13 cellular contexts compared by ENCODE assay signal in the genomic region with DNA sequence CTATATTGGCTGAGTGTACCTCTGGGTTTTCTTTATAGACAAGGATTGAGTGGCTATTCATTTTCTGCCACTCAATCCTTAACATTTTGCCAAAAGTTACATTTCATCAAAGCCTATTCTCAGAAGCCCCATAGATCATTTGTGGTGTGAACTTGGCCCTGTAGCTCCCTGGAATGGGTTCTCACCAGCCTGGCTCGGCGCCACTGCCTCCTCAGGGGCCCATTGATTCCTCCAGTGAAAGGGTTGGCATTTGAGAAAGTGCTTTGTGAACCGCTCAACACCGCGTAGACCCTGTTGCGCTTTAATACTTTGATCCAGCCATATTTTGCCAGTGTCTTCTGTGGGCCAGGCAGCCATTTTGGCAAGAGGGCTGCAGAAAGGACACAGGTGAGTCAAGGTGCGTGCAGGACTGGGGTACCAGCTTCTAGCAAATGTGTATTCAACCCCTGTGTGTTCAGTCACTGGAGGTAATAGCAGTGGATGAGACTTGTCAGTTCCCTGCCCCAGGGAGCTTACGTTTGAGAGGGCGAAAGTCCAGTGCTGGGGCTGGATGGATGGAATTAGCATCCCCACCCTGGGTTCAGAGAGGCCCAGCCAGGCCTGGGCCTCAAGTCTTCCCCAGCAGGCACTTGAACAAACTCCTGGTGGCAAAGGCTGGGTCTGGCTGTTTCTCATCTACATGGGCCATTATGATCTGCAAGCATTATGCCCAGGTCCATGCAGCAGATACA. TPM values are rescaled to one million over a fixed set of nuclear protein-coding genes. Genes with fewer than 3 reads are reported as not detected.
DNase-seq lines count a peak whose midpoint lies in the region; ATAC-seq and TF ChIP-seq lines count a peak whose summit lies in the region.
"Had no signal": no experiment of that assay in that cellular context is flagged by ENCODE, and none has a peak within 500 bp of the region (broad histone marks: within the 10 kb centered on the region; RNA-seq: fewer than 3 reads in every experiment).

No MANE protein-coding gene starts in this region.

- peak overlapping the region; percentile 4 to 45 for H3K4me3 Mint-ChIP-seq in activated T-cell treated with anti-CD3 and anti-CD28 coated beads, Interleukin-2, amount 50 U/mL, for 72 hours
- no peak overlapping the region for H3K4me3 Mint-ChIP-seq in activated CD8-positive, alpha-beta T cell treated with anti-CD3 and anti-CD28 coated beads, Interleukin-2, amount 10 ng/mL, durations not matched to agents 7 days and 5 days
- H3K4me3 Mint-ChIP-seq in stimulated activated naive B cell treated with anti-CD40 and anti-IgM and Interleukin-4, amounts not matched to agents 10 μg/mL and 1 μg/mL and 100 μg/mL, for 72 hours: peak overlapping the region; percentile 66 to 79
- H3K4me3 Mint-ChIP-seq: type B pancreatic cell had no signal

- H3K36me3 Mint-ChIP-seq in activated T-cell treated with anti-CD3 and anti-CD28 coated beads, Interleukin-2, amount 50 U/mL, for 72 hours (ENCODE audit: insufficient read depth in 2 of 2): peaks cover 10 to 23% of the 10 kb centered on the region in 2 donors
- peaks cover 60% of the 10 kb centered on the region for H3K36me3 Mint-ChIP-seq in activated CD8-positive, alpha-beta T cell treated with anti-CD3 and anti-CD28 coated beads, Interleukin-2, amount 10 ng/mL, durations not matched to agents 7 days and 5 days (ENCODE audit: low read depth)
- H3K36me3 Mint-ChIP-seq in stimulated activated naive B cell treated with anti-CD40 and anti-IgM and Interleukin-4, amounts not matched to agents 10 μg/mL and 1 μg/mL and 100 μg/mL, for 72 hours: peaks cover 58 to 77% of the 10 kb centered on the region in 2 donors

- no peak overlapping the region for H3K4me3 ChIP-seq in tibial artery
- H3K4me3 ChIP-seq: left lung had no signal

- ATAC-seq in activated T-cell treated with anti-CD3 and anti-CD28 coated beads, Interleukin-2, amount 50 U/mL, for 72 hours (replicated peaks in 1 of 2): no peak
- ATAC-seq in activated CD8-positive, alpha-beta T cell treated with anti-CD3 and anti-CD28 coated beads, Interleukin-2, amount 10 ng/mL, durations not matched to agents 7 days and 5 days: no peak
- ATAC-seq in left colon (peak; percentile 14), GM21381 (IDR thresholded peaks at IDR 0.05; ENCODE audit: unreplicated experiment) (no peak)
- no peak for ATAC-seq in stimulated activated naive B cell treated with anti-CD40 and anti-IgM and Interleukin-4, amounts not matched to agents 10 μg/mL and 1 μg/mL and 100 μg/mL, for 72 hours (replicated peaks)
- ATAC-seq: foreskin keratinocyte, left lung had no signal

- intact Hi-C loops in left colon (cut with DNase I, micrococcal nuclease) (loop anchor here (10.0 kb wide), 2 partner anchors 61 to 71 kb away; no protein-coding TSS in a partner anchor), tibial artery (cut with DNase I; ENCODE audit: low total_unique reads) (loop anchor here (10.0 kb wide), 1 partner anchor 69 kb away; the partner anchor contains the start of gene FAM32A)

- no peak for TF ChIP-seq CTCF in tibial artery (IDR thresholded peaks at IDR 0.05)

- CTCF ChIA-PET in activated CD8-positive, alpha-beta T cell treated with anti-CD3 and anti-CD28 coated beads, Interleukin-2, amount 10 ng/mL, durations not matched to agents 7 days and 5 days (lab: Charles Lee): interaction anchor here (0.6 to 1.8 kb wide), 5 partner anchors 29 to 303 kb away, joined by 3 to 5 read pairs (median 3); partner anchors contain the start of gene FAM32A

- H3K4me1 ChIP-seq in tibial artery: peaks cover 0 to 47% (median 31%) of the 10 kb centered on the region in 4 donors
- H3K4me1 ChIP-seq: foreskin keratinocyte had no signal

- no peaks in the 10 kb centered on the region for H3K9me3 ChIP-seq in tibial artery
- H3K9me3 ChIP-seq: left lung had no signal

- no peaks in the 10 kb centered on the region for H3K9me3 Mint-ChIP-seq in activated T-cell treated with anti-CD3 and anti-CD28 coated beads, Interleukin-2, amount 50 U/mL, for 72 hours
- no peaks in the 10 kb centered on the region for H3K9me3 Mint-ChIP-seq in activated CD8-positive, alpha-beta T cell treated with anti-CD3 and anti-CD28 coated beads, Interleukin-2, amount 10 ng/mL, durations not matched to agents 7 days and 5 days (ENCODE audit: insufficient read depth)
- no peaks in the 10 kb centered on the region for H3K9me3 Mint-ChIP-seq in stimulated activated naive B cell treated with anti-CD40 and anti-IgM and Interleukin-4, amounts not matched to agents 10 μg/mL and 1 μg/mL and 100 μg/mL, for 72 hours
- H3K9me3 Mint-ChIP-seq: type B pancreatic cell had no signal

- no peak overlapping the region for H3K27ac ChIP-seq in tibial artery
- H3K27ac ChIP-seq: foreskin keratinocyte had no signal

- H3K27me3 Mint-ChIP-seq in activated T-cell treated with anti-CD3 and anti-CD28 coated beads, Interleukin-2, amount 50 U/mL, for 72 hours (ENCODE audit: low read depth): no peaks in the 10 kb centered on the region
- H3K27me3 Mint-ChIP-seq in activated CD8-positive, alpha-beta T cell treated with anti-CD3 and anti-CD28 coated beads, Interleukin-2, amount 10 ng/mL, durations not matched to agents 7 days and 5 days (ENCODE audit: low read depth): no peaks in the 10 kb centered on the region
- no peaks in the 10 kb centered on the region for H3K27me3 Mint-ChIP-seq in stimulated activated naive B cell treated with anti-CD40 and anti-IgM and Interleukin-4, amounts not matched to agents 10 μg/mL and 1 μg/mL and 100 μg/mL, for 72 hours
- H3K27me3 Mint-ChIP-seq: type B pancreatic cell had no signal

- no peak for DNase-seq in activated T-cell treated with anti-CD3 and anti-CD28 coated beads, Interleukin-2, amount 50 U/mL, for 72 hours
- DNase-seq in activated T-cell treated with anti-CD3 and anti-CD28 coated beads, Interleukin-2, amount 50 U/mL, for 1 hour: no peak
- DNase-seq in activated CD8-positive, alpha-beta T cell treated with anti-CD3 and anti-CD28 coated beads, Interleukin-2, amount 10 ng/mL, durations not matched to agents 7 days and 5 days: no peak
- no peak for DNase-seq in left colon
- no peak for DNase-seq in stimulated activated naive B cell treated with anti-CD40 and anti-IgM and Interleukin-4, amounts not matched to agents 10 μg/mL and 1 μg/mL and 100 μg/mL, for 72 hours
- DNase-seq in DMS114 treated with DMSO at 0.1 percent for 48 hours (lab: John Stamatoyannopoulos, UW; ENCODE audit: unreplicated experiment): no peak
- no peak for DNase-seq in tibial artery
- DNase-seq: foreskin keratinocyte, NCI-H1105 treated with DMSO at 0.1 percent for 48 hours had no signal

- peak overlapping the region; percentile 55 for H3K27ac Mint-ChIP-seq in activated T-cell treated with anti-CD3 and anti-CD28 coated beads, Interleukin-2, amount 50 U/mL, for 72 hours
- H3K27ac Mint-ChIP-seq in activated CD8-positive, alpha-beta T cell treated with anti-CD3 and anti-CD28 coated beads, Interleukin-2, amount 10 ng/mL, durations not matched to agents 7 days and 5 days: peak overlapping the region; percentile 79
- peak overlapping the region; percentile 99 for H3K27ac Mint-ChIP-seq in stimulated activated naive B cell treated with anti-CD40 and anti-IgM and Interleukin-4, amounts not matched to agents 10 μg/mL and 1 μg/mL and 100 μg/mL, for 72 hours
- H3K27ac Mint-ChIP-seq: type B pancreatic cell had no signal

- POLR2A ChIA-PET in activated CD8-positive, alpha-beta T cell treated with anti-CD3 and anti-CD28 coated beads, Interleukin-2, amount 10 ng/mL, durations not matched to agents 7 days and 5 days (lab: Charles Lee): interaction anchor here (1.0 to 3.0 kb wide), 4 partner anchors 28 to 45 kb away, joined by 4 to 10 read pairs (median 4); partner anchors contain the start of gene HSH2D

- no peaks in the 10 kb centered on the region for H3K27me3 ChIP-seq in tibial artery
- H3K27me3 ChIP-seq: foreskin keratinocyte, left lung had no signal

- H3K36me3 ChIP-seq in tibial artery: peaks cover 22 to 33% (median 29%) of the 10 kb centered on the region in 3 donors

- H3K4me1 Mint-ChIP-seq in activated T-cell treated with anti-CD3 and anti-CD28 coated beads, Interleukin-2, amount 50 U/mL, for 72 hours (ENCODE audit: low read depth): peaks cover 85% of the 10 kb centered on the region
- peaks cover 77% of the 10 kb centered on the region for H3K4me1 Mint-ChIP-seq in activated CD8-positive, alpha-beta T cell treated with anti-CD3 and anti-CD28 coated beads, Interleukin-2, amount 10 ng/mL, durations not matched to agents 7 days and 5 days (ENCODE audit: low read depth)
- peaks cover 57 to 84% of the 10 kb centered on the region in 2 donors for H3K4me1 Mint-ChIP-seq in stimulated activated naive B cell treated with anti-CD40 and anti-IgM and Interleukin-4, amounts not matched to agents 10 μg/mL and 1 μg/mL and 100 μg/mL, for 72 hours

RNA-seq across cellular contexts. Expression of gene RAB8A, which starts 3.8 kb away (rescaled TPM):
- 10 to 100 TPM; 95.9 to 99.2 TPM for total RNA-seq in activated T-cell treated with anti-CD3 and anti-CD28 coated beads, Interleukin-2, amount 50 U/mL, for 72 hours
- total RNA-seq in activated CD8-positive, alpha-beta T cell treated with anti-CD3 and anti-CD28 coated beads, Interleukin-2, amount 10 ng/mL, durations not matched to agents 7 days and 5 days: 100 to 1,000 TPM; 156 to 167 TPM
- 100 to 1,000 TPM; 143 to 172 TPM for total RNA-seq in left colon

RNA-seq across cellular contexts. Expression of gene HSH2D, which starts 28.0 kb away (rescaled TPM):
- total RNA-seq in activated T-cell treated with anti-CD3 and anti-CD28 coated beads, Interleukin-2, amount 50 U/mL, for 72 hours: 10 to 100 TPM; 29.9 to 37.2 TPM
- 10 to 100 TPM; 83.6 to 84.3 TPM for total RNA-seq in activated CD8-positive, alpha-beta T cell treated with anti-CD3 and anti-CD28 coated beads, Interleukin-2, amount 10 ng/mL, durations not matched to agents 7 days and 5 days
- 10 to 100 TPM; 18.8 to 24.3 TPM for total RNA-seq in left colon
- total RNA-seq: pulmonary artery endothelial cell had no signal

RNA-seq across cellular contexts. Expression of gene TPM4, which starts 39.2 kb away (rescaled TPM):
- total RNA-seq in activated T-cell treated with anti-CD3 and anti-CD28 coated beads, Interleukin-2, amount 50 U/mL, for 72 hours: 100 to 1,000 TPM; 427 to 456 TPM
- 100 to 1,000 TPM; 424 to 436 TPM for total RNA-seq in activated CD8-positive, alpha-beta T cell treated with anti-CD3 and anti-CD28 coated beads, Interleukin-2, amount 10 ng/mL, durations not matched to agents 7 days and 5 days
- 100 to 1,000 TPM; 280 to 300 TPM for total RNA-seq in left colon

RNA-seq across cellular contexts. Expression of gene CIB3, which starts 57.9 kb away (rescaled TPM):
- total RNA-seq in activated T-cell treated with anti-CD3 and anti-CD28 coated beads, Interleukin-2, amount 50 U/mL, for 72 hours: not detected
- not detected for total RNA-seq in activated CD8-positive, alpha-beta T cell treated with anti-CD3 and anti-CD28 coated beads, Interleukin-2, amount 10 ng/mL, durations not matched to agents 7 days and 5 days
- not detected for total RNA-seq in left colon
- total RNA-seq: foreskin keratinocyte, left lung, pulmonary artery endothelial cell had no signal
